ENCODE assay signal across 1 cellular context in the genomic region with DNA sequence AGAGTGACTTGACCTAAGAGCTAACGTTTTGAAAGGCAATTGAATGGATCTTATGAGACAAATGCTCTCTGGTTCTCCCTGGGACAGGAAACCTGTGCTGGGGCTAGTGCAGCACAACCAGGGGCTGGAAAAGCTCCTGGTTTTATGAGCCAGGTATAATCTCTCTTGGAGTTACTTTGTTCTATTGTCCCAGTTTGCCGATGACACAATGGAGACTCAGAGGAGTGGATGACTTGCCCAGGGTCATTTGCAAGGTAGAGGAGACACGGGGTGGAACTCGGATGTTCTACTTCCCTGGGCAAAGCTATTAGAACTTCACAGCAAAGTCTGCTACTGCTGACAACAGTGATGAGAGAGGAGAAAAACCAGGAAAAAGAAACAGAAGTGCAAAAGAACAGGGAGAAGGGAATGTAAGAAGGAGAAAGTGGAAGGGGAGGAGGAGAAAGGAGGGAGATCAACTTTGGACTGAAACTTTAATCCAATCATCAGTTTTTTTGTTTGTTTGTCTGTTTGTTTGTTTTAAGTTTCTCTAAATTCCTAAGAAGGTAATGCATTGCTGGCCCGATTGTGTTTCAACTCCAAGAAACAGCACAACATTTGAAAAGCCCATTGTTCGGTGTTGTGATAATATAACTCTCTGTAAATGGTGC.
A peak's percentile ranks its signal among the peaks of the same experiment; 100 is the strongest.
TF ChIP-seq lines count a peak whose summit lies in the region.

No MANE protein-coding gene starts in this region.

TF ChIP-seq in K562, 482 proteins besides CTCF, POLR2A, EP300 and RAD21:
- TF ChIP-seq BRF1 (IDR thresholded peaks at IDR 0.05; ENCODE audit: borderline replicate concordance, extremely low read depth, insufficient read length), result no peak
- TF ChIP-seq, protein P1, sequence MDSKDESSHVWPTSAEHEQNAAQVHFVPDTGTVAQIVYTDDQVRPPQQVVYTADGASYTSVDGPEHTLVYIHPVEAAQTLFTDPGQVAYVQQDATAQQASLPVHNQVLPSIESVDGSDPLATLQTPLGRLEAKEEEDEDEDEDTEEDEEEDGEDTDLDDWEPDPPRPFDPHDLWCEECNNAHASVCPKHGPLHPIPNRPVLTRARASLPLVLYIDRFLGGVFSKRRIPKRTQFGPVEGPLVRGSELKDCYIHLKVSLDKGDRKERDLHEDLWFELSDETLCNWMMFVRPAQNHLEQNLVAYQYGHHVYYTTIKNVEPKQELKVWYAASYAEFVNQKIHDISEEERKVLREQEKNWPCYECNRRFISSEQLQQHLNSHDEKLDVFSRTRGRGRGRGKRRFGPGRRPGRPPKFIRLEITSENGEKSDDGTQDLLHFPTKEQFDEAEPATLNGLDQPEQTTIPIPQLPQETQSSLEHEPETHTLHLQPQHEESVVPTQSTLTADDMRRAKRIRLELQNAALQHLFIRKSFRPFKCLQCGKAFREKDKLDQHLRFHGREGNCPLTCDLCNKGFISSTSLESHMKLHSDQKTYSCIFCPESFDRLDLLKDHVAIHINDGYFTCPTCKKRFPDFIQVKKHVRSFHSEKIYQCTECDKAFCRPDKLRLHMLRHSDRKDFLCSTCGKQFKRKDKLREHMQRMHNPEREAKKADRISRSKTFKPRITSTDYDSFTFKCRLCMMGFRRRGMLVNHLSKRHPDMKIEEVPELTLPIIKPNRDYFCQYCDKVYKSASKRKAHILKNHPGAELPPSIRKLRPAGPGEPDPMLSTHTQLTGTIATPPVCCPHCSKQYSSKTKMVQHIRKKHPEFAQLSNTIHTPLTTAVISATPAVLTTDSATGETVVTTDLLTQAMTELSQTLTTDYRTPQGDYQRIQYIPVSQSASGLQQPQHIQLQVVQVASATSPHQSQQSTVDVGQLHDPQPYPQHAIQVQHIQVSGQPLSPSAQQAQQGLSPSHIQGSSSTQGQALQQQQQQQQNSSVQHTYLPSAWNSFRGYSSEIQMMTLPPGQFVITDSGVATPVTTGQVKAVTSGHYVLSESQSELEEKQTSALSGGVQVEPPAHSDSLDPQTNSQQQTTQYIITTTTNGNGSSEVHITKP (IDR thresholded peaks at IDR 0.05; ENCODE audit: partially characterized antibody), result peak; percentile 61
TF ChIP-seq in K562: peak in this region for 1.
